In the genomic region with DNA sequence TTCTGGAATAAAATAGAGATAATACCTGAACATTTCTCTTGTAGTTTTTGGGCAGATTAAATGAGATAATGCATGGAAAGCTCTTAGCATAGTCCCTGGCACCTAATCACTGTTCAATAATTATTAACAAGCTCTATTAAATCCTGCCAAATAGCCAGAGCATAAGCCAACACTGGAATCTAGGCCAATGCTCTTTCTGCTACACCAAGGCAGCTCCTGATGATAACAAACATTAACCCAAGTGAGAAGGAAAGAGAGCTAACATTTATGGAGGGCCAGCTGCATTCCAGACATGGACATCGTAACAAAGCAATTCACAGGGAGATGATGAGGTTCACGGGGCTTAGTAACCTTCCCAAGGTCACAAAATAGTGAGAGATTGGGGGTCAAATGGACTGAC, we compare ENCODE assay signal across 18 cellular contexts. TPM values are rescaled to one million over a fixed set of nuclear protein-coding genes. Genes with fewer than 3 reads are reported as not detected.
"Had no signal": no experiment of that assay in that cellular context is flagged by ENCODE, and none has a peak within 500 bp of the region (broad histone marks: within the 10 kb centered on the region; RNA-seq: fewer than 3 reads in every experiment).

No MANE protein-coding gene starts in this region.

- H3K9me3 ChIP-seq: adrenal gland, left lung, mucosa of descending colon, ovary, sigmoid colon, SK-N-SH had no signal

- H3K4me1 Mint-ChIP-seq: activated B cell treated with CpG ODN at 0.5 μM for 24 hours; stimulated activated naive B cell treated with anti-CD40 and anti-IgM and Interleukin-4, amounts not matched to agents 10 μg/mL and 1 μg/mL and 100 μg/mL, for 72 hours had no signal

- H3K27me3 ChIP-seq: adrenal gland, left lung, ovary, sigmoid colon had no signal

- H3K4me3 ChIP-seq: adrenal gland, left lung, mucosa of descending colon, ovary, sigmoid colon had no signal

- H3K27ac Mint-ChIP-seq: activated B cell treated with CpG ODN at 0.5 μM for 24 hours; activated naive CD4-positive, alpha-beta T cell treated with anti-CD3 and anti-CD28 coated beads, Interleukin-2, amount 50 U/mL, for 72 hours; naive thymus-derived CD4-positive, alpha-beta T cell; stimulated activated naive B cell treated with anti-CD40 and anti-IgM and Interleukin-4, amounts not matched to agents 10 μg/mL and 1 μg/mL and 100 μg/mL, for 72 hours; T-helper 2 cell treated with Interferon-gamma antibody and Interleukin-4, amounts not matched to agents 5 μg/mL and 100 μg/mL, for 36 hours had no signal

- H3K9me3 Mint-ChIP-seq: activated B cell treated with CpG ODN at 0.5 μM for 24 hours; activated naive CD4-positive, alpha-beta T cell treated with anti-CD3 and anti-CD28 coated beads, Interleukin-2, amount 50 U/mL, for 72 hours; naive thymus-derived CD4-positive, alpha-beta T cell; T-helper 2 cell treated with Interferon-gamma antibody and Interleukin-4, amounts not matched to agents 5 μg/mL and 100 μg/mL, for 36 hours had no signal

- DNase-seq: activated B cell treated with CpG ODN at 0.5 μM for 24 hours; activated CD4-positive, alpha-beta T cell treated with anti-CD3 and anti-CD28 coated beads for 48 hours; activated CD8-positive, alpha-beta memory T cell treated with anti-CD3 and anti-CD28 coated beads, Interleukin-2, amount 50 U/mL, for 48 hours; activated gamma-delta T cell; activated T-cell treated with anti-CD3 and anti-CD28 coated beads, Interleukin-2, amount 50 U/mL, for 48 hours; foreskin fibroblast; hippocampal formation; left lung; mucosa of descending colon; naive thymus-derived CD4-positive, alpha-beta T cell; ovary; sigmoid colon; SK-N-SH; stimulated activated naive B cell treated with anti-CD40 and anti-IgM and Interleukin-4, amounts not matched to agents 10 μg/mL and 1 μg/mL and 100 μg/mL, for 72 hours; trophoblast cell had no signal

- ATAC-seq: activated naive CD4-positive, alpha-beta T cell treated with anti-CD3 and anti-CD28 coated beads, Interleukin-2, amount 50 U/mL, for 72 hours; left lung; mucosa of descending colon; naive thymus-derived CD4-positive, alpha-beta T cell; stimulated activated naive B cell treated with anti-CD40 and anti-IgM and Interleukin-4, amounts not matched to agents 10 μg/mL and 1 μg/mL and 100 μg/mL, for 72 hours had no signal

- H3K36me3 Mint-ChIP-seq: activated naive CD4-positive, alpha-beta T cell treated with anti-CD3 and anti-CD28 coated beads, Interleukin-2, amount 50 U/mL, for 72 hours; naive thymus-derived CD4-positive, alpha-beta T cell; stimulated activated naive B cell treated with anti-CD40 and anti-IgM and Interleukin-4, amounts not matched to agents 10 μg/mL and 1 μg/mL and 100 μg/mL, for 72 hours had no signal

- H3K27ac ChIP-seq: adrenal gland, left lung, sigmoid colon had no signal

- H3K4me3 Mint-ChIP-seq: activated B cell treated with CpG ODN at 0.5 μM for 24 hours; naive thymus-derived CD4-positive, alpha-beta T cell; stimulated activated naive B cell treated with anti-CD40 and anti-IgM and Interleukin-4, amounts not matched to agents 10 μg/mL and 1 μg/mL and 100 μg/mL, for 72 hours; T-helper 2 cell treated with Interferon-gamma antibody and Interleukin-4, amounts not matched to agents 5 μg/mL and 100 μg/mL, for 36 hours had no signal

- H3K36me3 ChIP-seq: ovary had no signal

RNA-seq across cellular contexts. Expression of gene LARP6, which starts 23.3 kb away (rescaled TPM):
- total RNA-seq: activated B cell treated with CpG ODN at 0.5 μM for 24 hours had no signal
